1 cellular context compared by ENCODE assay signal in the genomic region with DNA sequence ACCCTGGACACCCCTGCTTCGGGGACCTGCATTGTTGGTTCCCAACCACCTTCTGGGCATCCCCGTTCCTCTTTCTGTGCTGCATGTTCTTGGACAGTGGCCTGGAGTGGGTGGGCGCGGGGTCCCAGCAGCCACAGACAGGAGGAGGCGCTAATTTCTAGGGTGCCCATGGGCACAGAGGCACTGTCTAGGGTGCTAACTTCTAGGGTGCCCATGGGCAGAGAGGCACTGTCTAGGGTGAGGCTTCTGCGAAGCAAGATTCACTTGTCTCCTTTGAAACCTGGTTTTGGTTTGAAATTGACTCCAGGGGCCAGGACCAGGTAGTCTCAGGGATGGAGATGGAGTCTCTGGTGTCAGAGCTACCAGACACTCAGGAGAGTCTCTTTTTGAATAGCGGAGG.
TF ChIP-seq lines count a peak whose summit lies in the region.

No MANE protein-coding gene starts in this region.

TF ChIP-seq in SK-N-SH treated with all-trans-retinoic acid at 6 μM for 48 hours, 23 proteins besides CTCF, POLR2A, EP300 and RAD21 (continued from another document):
- TF ChIP-seq, protein P1, sequence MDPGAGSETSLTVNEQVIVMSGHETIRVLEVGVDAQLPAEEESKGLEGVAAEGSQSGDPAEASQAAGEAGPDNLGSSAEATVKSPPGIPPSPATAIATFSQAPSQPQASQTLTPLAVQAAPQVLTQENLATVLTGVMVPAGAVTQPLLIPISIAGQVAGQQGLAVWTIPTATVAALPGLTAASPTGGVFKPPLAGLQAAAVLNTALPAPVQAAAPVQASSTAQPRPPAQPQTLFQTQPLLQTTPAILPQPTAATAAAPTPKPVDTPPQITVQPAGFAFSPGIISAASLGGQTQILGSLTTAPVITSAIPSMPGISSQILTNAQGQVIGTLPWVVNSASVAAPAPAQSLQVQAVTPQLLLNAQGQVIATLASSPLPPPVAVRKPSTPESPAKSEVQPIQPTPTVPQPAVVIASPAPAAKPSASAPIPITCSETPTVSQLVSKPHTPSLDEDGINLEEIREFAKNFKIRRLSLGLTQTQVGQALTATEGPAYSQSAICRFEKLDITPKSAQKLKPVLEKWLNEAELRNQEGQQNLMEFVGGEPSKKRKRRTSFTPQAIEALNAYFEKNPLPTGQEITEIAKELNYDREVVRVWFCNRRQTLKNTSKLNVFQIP (CRISPR knock-in tag; IDR thresholded peaks at IDR 0.05; ENCODE audit: borderline replicate concordance, low read depth) = no peak
- TF ChIP-seq ZFP30 (CRISPR knock-in tag; IDR thresholded peaks at IDR 0.05) (no peak), CSRNP3 (CRISPR knock-in tag; IDR thresholded peaks at IDR 0.05) (no peak)
